ENCODE assay signal across 8 cellular contexts in the genomic region with DNA sequence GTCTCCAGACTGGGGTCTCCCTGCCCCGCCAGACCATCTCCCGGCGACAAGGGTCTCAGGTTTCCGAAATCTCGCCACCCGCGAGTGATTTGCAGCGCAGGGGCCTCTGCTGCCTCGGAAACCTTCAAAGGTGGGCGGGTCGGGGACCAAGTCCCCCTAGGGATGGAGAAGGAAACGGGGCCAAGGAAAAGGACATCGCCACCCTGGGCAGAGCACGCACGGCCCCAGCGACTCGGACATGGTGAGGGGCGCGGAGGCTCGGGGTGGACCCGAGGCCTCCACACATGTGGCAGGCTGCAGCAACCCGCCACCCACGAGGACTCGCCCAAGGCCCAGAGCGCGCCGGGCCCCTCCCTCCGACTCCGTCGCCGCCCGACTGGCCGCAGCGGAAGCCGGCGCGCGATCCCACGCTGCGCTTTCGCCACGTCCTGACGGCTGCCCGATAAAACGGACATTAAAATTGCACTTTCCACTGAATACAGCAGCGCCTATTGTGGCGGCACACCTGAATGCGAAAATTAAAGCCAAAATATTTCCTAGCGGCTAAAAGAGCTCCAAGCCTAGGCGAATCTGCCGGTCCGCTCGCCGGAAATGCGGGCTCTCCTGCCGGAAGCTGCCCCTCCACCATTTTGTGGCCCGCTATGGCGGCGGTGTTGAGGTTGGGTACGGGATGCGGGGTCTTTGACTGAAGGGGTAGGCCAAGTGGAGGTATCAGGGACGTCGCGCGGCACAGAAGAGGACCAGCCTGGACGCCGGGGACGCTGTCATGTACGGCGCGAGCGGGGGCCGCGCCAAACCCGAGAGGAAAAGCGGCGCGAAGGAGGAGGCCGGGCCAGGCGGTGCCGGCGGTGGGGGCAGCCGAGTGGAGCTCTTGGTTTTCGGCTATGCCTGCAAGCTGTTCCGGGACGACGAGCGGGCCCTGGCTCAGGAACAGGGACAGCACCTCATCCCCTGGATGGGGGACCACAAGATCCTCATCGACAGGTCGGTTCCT. TPM values are rescaled to one million over a fixed set of nuclear protein-coding genes. Genes with fewer than 3 reads are reported as not detected.
DNase-seq lines count a peak whose midpoint lies in the region; ATAC-seq and TF ChIP-seq lines count a peak whose summit lies in the region.

A gene (plus strand): TSS at position 627 of the 994 bp plus-strand sequence. CDS start 140 bp downstream, at position 767.

- peak within 1 kb of the TSS; percentile 90 for H3K4me3 Mint-ChIP-seq in activated T-helper 17 cell treated with anti-CD3 and anti-CD28 coated beads, Interleukin-2, amount 50 U/mL, for 72 hours
- peak within 1 kb of the TSS; percentile 96 to 99 (median 99) for H3K4me3 Mint-ChIP-seq in nephron

- peaks cover 12% of the 10 kb centered on the region for H3K4me1 Mint-ChIP-seq in activated T-helper 17 cell treated with anti-CD3 and anti-CD28 coated beads, Interleukin-2, amount 50 U/mL, for 72 hours
- peaks cover 23% of the 10 kb centered on the region for H3K4me1 Mint-ChIP-seq in nephron

- peaks cover 4% of the 10 kb centered on the region for H3K9me3 Mint-ChIP-seq in activated T-helper 17 cell treated with anti-CD3 and anti-CD28 coated beads, Interleukin-2, amount 50 U/mL, for 72 hours
- peaks cover 4% of the 10 kb centered on the region for H3K9me3 Mint-ChIP-seq in nephron

- peaks cover 41% of the 10 kb centered on the region for H3K36me3 Mint-ChIP-seq in activated T-helper 17 cell treated with anti-CD3 and anti-CD28 coated beads, Interleukin-2, amount 50 U/mL, for 72 hours (ENCODE audit: low read depth)
- peaks cover 21% of the 10 kb centered on the region for H3K36me3 Mint-ChIP-seq in nephron (ENCODE audit: low read depth)

- H3K27ac Mint-ChIP-seq in activated T-helper 17 cell treated with anti-CD3 and anti-CD28 coated beads, Interleukin-2, amount 50 U/mL, for 72 hours, result peak within 1 kb of the TSS; percentile 99
- H3K27ac Mint-ChIP-seq in nephron, result peak within 1 kb of the TSS; percentile 99 to 100 (median 99)

- H3K27me3 Mint-ChIP-seq in activated T-helper 17 cell treated with anti-CD3 and anti-CD28 coated beads, Interleukin-2, amount 50 U/mL, for 72 hours, result no peaks in the 10 kb centered on the region
- H3K27me3 Mint-ChIP-seq in nephron (ENCODE audit: low read depth), result peaks cover 4% of the 10 kb centered on the region

- TF ChIP-seq CTCF in nephron (IDR thresholded peaks at IDR 0.05; ENCODE audit: unreplicated experiment in 3 of 3), result no peak

- DNase-seq in DMS53 (lab: John Stamatoyannopoulos, UW) (peak; percentile 88), HuH-7.5 (ENCODE audit: low spot score) (peak; percentile 62), RPMI7951 (ENCODE audit: low read depth) (peak; percentile 75), fibroblast of peridontal ligament (ENCODE audit: extremely low read depth) (peak; percentile 81)
- peak; percentile 85 for DNase-seq in stimulated activated naive CD8-positive, alpha-beta T cell treated with anti-CD3 and anti-CD28 coated beads, Interleukin-15, Interleukin-2, amounts not matched to agents 100 U/mL and 50 U/mL, for 24 hours

- ATAC-seq in GM21526 (IDR thresholded peaks at IDR 0.05; ENCODE audit: low FRiP score, unreplicated experiment), result peak; percentile 86
- ATAC-seq in activated T-helper 17 cell treated with anti-CD3 and anti-CD28 coated beads, Interleukin-2, amount 50 U/mL, for 72 hours (replicated peaks), result peak; percentile 96
- ATAC-seq in stimulated activated naive CD8-positive, alpha-beta T cell treated with anti-CD3 and anti-CD28 coated beads, Interleukin-15, Interleukin-2, amounts not matched to agents 100 U/mL and 50 U/mL, for 24 hours, result peak; percentile 94

RNA-seq across cellular contexts. Expression of the gene that starts here (rescaled TPM):
- 18.0 and 19.6 TPM in 2 replicates for total RNA-seq in RPMI7951 (2014; rRNA removed; shearing (Covaris generic))
- total RNA-seq in activated T-helper 17 cell treated with anti-CD3 and anti-CD28 coated beads, Interleukin-2, amount 50 U/mL, for 72 hours, result 10 to 100 TPM; 44.7 to 55.8 TPM

Comparison
In these comparisons a context has a peak if more than half of its experiments do, and no peak if none do; other contexts are left out.
1. Peak in every context shown above with its lines: DNase-seq and ATAC-seq.